In the genomic region with DNA sequence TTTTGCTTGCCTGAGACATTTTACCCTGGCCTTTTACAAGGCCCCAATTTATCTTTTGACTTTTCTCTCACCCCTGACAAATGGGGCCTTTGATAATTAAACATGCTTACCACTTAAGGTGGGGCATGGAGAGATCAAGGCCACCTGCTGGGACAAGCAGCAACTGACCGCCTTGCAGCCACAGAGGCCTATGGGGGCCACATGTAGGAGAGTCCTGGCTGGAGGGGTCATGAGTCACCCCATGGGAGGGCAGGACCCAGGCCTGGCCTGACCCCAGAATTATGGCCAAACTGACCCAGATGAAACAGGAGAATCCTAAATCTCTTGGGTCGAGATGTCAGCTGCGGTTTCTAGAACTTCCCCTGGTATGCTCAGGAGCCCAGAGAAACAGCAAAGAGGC, we compare ENCODE assay signal across 14 cellular contexts. TPM values are rescaled to one million over a fixed set of nuclear protein-coding genes. Genes with fewer than 3 reads are reported as not detected.
"Had no signal": no experiment of that assay in that cellular context is flagged by ENCODE, and none has a peak within 500 bp of the region (broad histone marks: within the 10 kb centered on the region; RNA-seq: fewer than 3 reads in every experiment).

No MANE protein-coding gene starts in this region.

- H3K27ac ChIP-seq: ovary, thyroid gland had no signal

- H3K9me3 ChIP-seq: ovary, thyroid gland had no signal

- ATAC-seq: stimulated activated memory B cell treated with anti-CD40 and anti-IgM and Interleukin-4, amounts not matched to agents 10 μg/mL and 1 μg/mL and 100 μg/mL, for 72 hours; WTC11 had no signal

- H3K4me3 ChIP-seq: ovary, thyroid gland had no signal

- H3K4me3 Mint-ChIP-seq: nephron progenitor cell; stimulated activated memory B cell treated with anti-CD40 and anti-IgM and Interleukin-4, amounts not matched to agents 10 μg/mL and 1 μg/mL and 100 μg/mL, for 72 hours; WTC11 had no signal

- H3K27ac Mint-ChIP-seq: nephron progenitor cell; stimulated activated memory B cell treated with anti-CD40 and anti-IgM and Interleukin-4, amounts not matched to agents 10 μg/mL and 1 μg/mL and 100 μg/mL, for 72 hours; WTC11 had no signal

- DNase-seq: activated CD4-positive, alpha-beta T cell treated with anti-CD3 and anti-CD28 coated beads for 4 hours; activated CD8-positive, alpha-beta memory T cell treated with anti-CD3 and anti-CD28 coated beads for 24 hours; left ventricle myocardium superior; nephron progenitor cell had no signal

- H3K36me3 ChIP-seq: ovary, thyroid gland had no signal

- H3K9me3 Mint-ChIP-seq: activated T-helper 1 cell treated with anti-CD3 and anti-CD28 coated beads, Interleukin-12 subunit alpha, Interleukin-12 subunit beta, Interleukin-2, Interleukin-4 antibody, amounts not matched to agents 30 ng/mL and 10 ng/mL and 1 ng/mL, durations not matched to agents 14 hours and 24 hours and 36 hours; nephron progenitor cell; stimulated activated memory B cell treated with anti-CD40 and anti-IgM and Interleukin-4, amounts not matched to agents 10 μg/mL and 1 μg/mL and 100 μg/mL, for 72 hours; WTC11 had no signal

- H3K27me3 ChIP-seq: ovary, thyroid gland had no signal

- H3K36me3 Mint-ChIP-seq: stimulated activated memory B cell treated with anti-CD40 and anti-IgM and Interleukin-4, amounts not matched to agents 10 μg/mL and 1 μg/mL and 100 μg/mL, for 72 hours; WTC11 had no signal

- H3K27me3 Mint-ChIP-seq: stimulated activated memory B cell treated with anti-CD40 and anti-IgM and Interleukin-4, amounts not matched to agents 10 μg/mL and 1 μg/mL and 100 μg/mL, for 72 hours had no signal

RNA-seq across cellular contexts. Expression of a gene that starts 8.5 kb away (rescaled TPM):
- total RNA-seq: esophagus mucosa, glomerular endothelial cell, kidney epithelial cell, left ventricle myocardium superior, ovary, thyroid gland, urinary bladder, WTC11 had no signal
- polyA plus RNA-seq: adipose tissue, urinary bladder had no signal
